Comparison of ENCODE assay signal across 27 cellular contexts in the genomic region with DNA sequence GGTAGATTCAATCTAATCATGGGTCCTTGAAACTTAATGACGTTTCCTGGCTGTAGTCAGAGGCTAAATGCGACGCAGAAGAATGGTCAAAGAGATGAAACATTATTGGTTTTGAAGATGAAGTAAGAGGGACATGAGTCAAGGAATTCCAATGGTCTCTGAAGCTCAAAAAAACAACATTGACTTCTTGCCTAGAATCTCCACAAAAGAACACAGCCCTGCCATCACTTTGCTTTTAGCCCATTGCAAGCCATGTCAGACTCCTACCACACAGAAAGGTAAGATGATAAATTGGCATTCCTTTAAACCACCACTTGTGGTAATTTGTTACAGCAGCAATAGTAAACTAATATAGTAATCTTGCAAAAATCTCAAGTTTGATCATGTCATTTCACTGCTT.
DNase-seq lines count a peak whose midpoint lies in the region; ATAC-seq, FAIRE-seq and TF ChIP-seq lines count a peak whose summit lies in the region.
"Had no signal": no experiment of that assay in that cellular context is flagged by ENCODE, and none has a peak within 500 bp of the region (broad histone marks: within the 10 kb centered on the region; RNA-seq: fewer than 3 reads in every experiment).

No MANE protein-coding gene starts in this region.

- H3K4me1 Mint-ChIP-seq in astrocyte (ENCODE audit: low read depth, unreplicated experiment) (no peaks in the 10 kb centered on the region), neural progenitor cell (no peaks in the 10 kb centered on the region)
- H3K4me1 Mint-ChIP-seq: CD14-positive monocyte had no signal

- no CpG with 5 or more reads among the region's 3 CpGs for WGBS in trophoblast cell (ENCODE audit: extremely low coverage, insufficient coverage, insufficient read length)

- H4K91ac ChIP-seq in trophoblast cell (ENCODE audit: low read depth, low read length) = no peak overlapping the region

- H2AK5ac ChIP-seq in trophoblast cell (ENCODE audit: low read length) = no peak overlapping the region

- H2AFZ ChIP-seq in astrocyte (ENCODE audit: low read depth, low read length) (no peak overlapping the region), trophoblast cell (ENCODE audit: insufficient read depth, low read length, poor library complexity) (no peak overlapping the region), neural progenitor cell (replicated peaks) (no peak overlapping the region)
- H2AFZ ChIP-seq: GM23248 had no signal

- H3F3A ChIP-seq in neural progenitor cell (ENCODE audit: low read depth) = no peaks in the 10 kb centered on the region

- no peak overlapping the region for H2BK5ac ChIP-seq in trophoblast cell (ENCODE audit: low read depth, low read length, poor library complexity)

- no peak overlapping the region for H3K4me2 ChIP-seq in astrocyte (ENCODE audit: low read length)
- H3K4me2 ChIP-seq in trophoblast cell (ENCODE audit: low read length) = no peak overlapping the region
- H3K4me2 ChIP-seq in neural progenitor cell = no peak overlapping the region
- H3K4me2 ChIP-seq: A549; BLaER1 treated with 17β-estradiol and CSF1 and Interleukin-3, amounts not matched to agents 10 nM and 100 nM had no signal

- H3K27ac ChIP-seq in astrocyte (ENCODE audit: low read depth, low read length) (no peak overlapping the region), trophoblast cell (ENCODE audit: low read depth, low read length) (no peak overlapping the region), neural progenitor cell (no peak overlapping the region)
- H3K27ac ChIP-seq: A549; BLaER1 treated with 17β-estradiol and CSF1 and Interleukin-3, amounts not matched to agents 10 nM and 100 nM; GM23248 had no signal

- no peak overlapping the region for H3K4ac ChIP-seq in trophoblast cell (ENCODE audit: low read depth, low read length)

- H2BK120ac ChIP-seq in trophoblast cell (ENCODE audit: insufficient read depth, low read length, poor library complexity) = no peak overlapping the region

- ATAC-seq in HG03378 (IDR thresholded peaks at IDR 0.05; ENCODE audit: unreplicated experiment) = no peak
- ATAC-seq: A549, GM12878 had no signal

- H4K12ac ChIP-seq in trophoblast cell (ENCODE audit: low read depth, low read length) = no peak overlapping the region

- TF ChIP-seq CTCF in astrocyte (IDR thresholded peaks at IDR 0.05; ENCODE audit: insufficient read depth, low read depth, low read length) = no peak
- no peak for TF ChIP-seq CTCF in neural progenitor cell (IDR thresholded peaks at IDR 0.05)

- no peaks in the 10 kb centered on the region for H3K36me3 Mint-ChIP-seq in astrocyte (ENCODE audit: low read depth, unreplicated experiment)
- no peaks in the 10 kb centered on the region for H3K36me3 Mint-ChIP-seq in neural progenitor cell
- H3K36me3 Mint-ChIP-seq: CD14-positive monocyte; CD8-positive, alpha-beta memory T cell had no signal

- FAIRE-seq in astrocyte (lab: Jason Lieb, UNC) = no peak
- FAIRE-seq: A549, D721Med, GM12878, GM19239, H1 had no signal

- H3K27me3 ChIP-seq in astrocyte (ENCODE audit: insufficient read depth, low read length) = no peaks in the 10 kb centered on the region
- no peaks in the 10 kb centered on the region for H3K27me3 ChIP-seq in trophoblast cell (ENCODE audit: insufficient read depth, low read length)
- H3K27me3 ChIP-seq in neural progenitor cell = no peaks in the 10 kb centered on the region
- H3K27me3 ChIP-seq: BE2C; BLaER1 treated with 17β-estradiol and CSF1 and Interleukin-3, amounts not matched to agents 10 nM and 100 nM had no signal

- H3K79me1 ChIP-seq in trophoblast cell (ENCODE audit: low read length) = no peaks in the 10 kb centered on the region

- H3K23ac ChIP-seq in trophoblast cell (ENCODE audit: low read length) = no peak overlapping the region

- no peak overlapping the region for H3K14ac ChIP-seq in trophoblast cell (ENCODE audit: low read length)

- H3K9me3 ChIP-seq in astrocyte (ENCODE audit: insufficient read depth, low read depth, low read length) (no peaks in the 10 kb centered on the region), trophoblast cell (ENCODE audit: insufficient read depth, low read depth, low read length) (no peaks in the 10 kb centered on the region), neural progenitor cell (ENCODE audit: low read depth) (no peaks in the 10 kb centered on the region)
- H3K9me3 ChIP-seq: A549; BE2C; BLaER1 treated with 17β-estradiol and CSF1 and Interleukin-3, amounts not matched to agents 10 nM and 100 nM had no signal

- H3K4me3 Mint-ChIP-seq in astrocyte (ENCODE audit: unreplicated experiment) = no peak overlapping the region
- no peak overlapping the region for H3K4me3 Mint-ChIP-seq in neural progenitor cell
- H3K4me3 Mint-ChIP-seq: CD14-positive monocyte; CD4-positive, alpha-beta T cell; CD8-positive, alpha-beta memory T cell had no signal

- H4K20me1 ChIP-seq in astrocyte (ENCODE audit: insufficient read depth, low read length) (no peaks in the 10 kb centered on the region), neural progenitor cell (ENCODE audit: low read depth) (no peaks in the 10 kb centered on the region)
- H4K20me1 ChIP-seq: BLaER1 treated with 17β-estradiol and CSF1 and Interleukin-3, amounts not matched to agents 10 nM and 100 nM had no signal

- H3K9me3 Mint-ChIP-seq in astrocyte (ENCODE audit: unreplicated experiment) = no peaks in the 10 kb centered on the region
- no peaks in the 10 kb centered on the region for H3K9me3 Mint-ChIP-seq in neural progenitor cell
- H3K9me3 Mint-ChIP-seq: CD4-positive, alpha-beta T cell; CD8-positive, alpha-beta memory T cell had no signal

- DNase-seq in astrocyte (ENCODE audit: low read depth) (peak; percentile 74), glomerular visceral epithelial cell (ENCODE audit: extremely low spot score) (peak; percentile 9), trophoblast cell (peak; percentile 12 to 47), middle frontal gyrus (ENCODE audit: extremely low spot score, low spot score) (no peak), neural progenitor cell (ENCODE audit: low spot score) (no peak), NK-92 (lab: John Stamatoyannopoulos, UW; ENCODE audit: unreplicated experiment) (no peak)
- DNase-seq: 8988T; ACHN; AML-193; BE2C; CD4-positive, alpha-beta T cell; CD8-positive, alpha-beta memory T cell; DMS 273 treated with DMSO at 0.1 percent for 48 hours; DMS79; EL; GDM1; GM23248; H7; HCEC 1CT had no signal

- H2BK12ac ChIP-seq in trophoblast cell (ENCODE audit: low read length) = no peak overlapping the region

- no peak overlapping the region for H3K27ac Mint-ChIP-seq in astrocyte (ENCODE audit: unreplicated experiment)
- no peak overlapping the region for H3K27ac Mint-ChIP-seq in neural progenitor cell
- H3K27ac Mint-ChIP-seq: CD14-positive monocyte; CD4-positive, alpha-beta T cell; CD8-positive, alpha-beta memory T cell had no signal

- H3K36me3 ChIP-seq in astrocyte (ENCODE audit: insufficient read depth, low read length) (no peaks in the 10 kb centered on the region), trophoblast cell (ENCODE audit: control insufficient read depth in 1 of 2, insufficient read depth in 2 of 2, low read length in 2 of 2) (no peaks in the 10 kb centered on the region), neural progenitor cell (no peaks in the 10 kb centered on the region)
- H3K36me3 ChIP-seq: BE2C; BLaER1 treated with 17β-estradiol and CSF1 and Interleukin-3, amounts not matched to agents 10 nM and 100 nM had no signal

- H3K79me2 ChIP-seq in astrocyte (ENCODE audit: insufficient read depth, low read length) (no peaks in the 10 kb centered on the region), trophoblast cell (ENCODE audit: control insufficient read depth, insufficient read depth, low read length, poor library complexity) (no peaks in the 10 kb centered on the region), neural progenitor cell (ENCODE audit: low read depth) (no peaks in the 10 kb centered on the region)

- H3K9ac ChIP-seq in astrocyte (ENCODE audit: low read length) (no peak overlapping the region), trophoblast cell (ENCODE audit: low read length) (no peak overlapping the region), neural progenitor cell (no peak overlapping the region)
- H3K9ac ChIP-seq: BLaER1 treated with 17β-estradiol and CSF1 and Interleukin-3, amounts not matched to agents 10 nM and 100 nM; GM23248 had no signal

- H3K27me3 Mint-ChIP-seq in astrocyte (ENCODE audit: low read depth, unreplicated experiment) (no peaks in the 10 kb centered on the region), neural progenitor cell (ENCODE audit: insufficient read depth, low read depth) (peaks cover 2% of the 10 kb centered on the region)
- H3K27me3 Mint-ChIP-seq: CD4-positive, alpha-beta T cell; CD8-positive, alpha-beta memory T cell had no signal

- H3K4me1 ChIP-seq in astrocyte (ENCODE audit: insufficient read depth, low read length) (no peaks in the 10 kb centered on the region), trophoblast cell (ENCODE audit: control insufficient read depth in 1 of 2, insufficient read depth in 2 of 2, low read length in 2 of 2) (no peaks in the 10 kb centered on the region), neural progenitor cell (no peaks in the 10 kb centered on the region)
- H3K4me1 ChIP-seq: A549; BE2C; BLaER1 treated with 17β-estradiol and CSF1 and Interleukin-3, amounts not matched to agents 10 nM and 100 nM had no signal

- no peak overlapping the region for H3K18ac ChIP-seq in trophoblast cell (ENCODE audit: low read length)

- H3K4me3 ChIP-seq in astrocyte (ENCODE audit: insufficient read depth, low read depth, low read length) (no peak overlapping the region), trophoblast cell (ENCODE audit: low read depth, low read length) (no peak overlapping the region), neural progenitor cell (no peak overlapping the region)
- H3K4me3 ChIP-seq: A549; BLaER1 treated with 17β-estradiol and CSF1 and Interleukin-3, amounts not matched to agents 10 nM and 100 nM; GM12878; GM23248 had no signal

- H4K8ac ChIP-seq in trophoblast cell (ENCODE audit: low read depth, low read length) = no peak overlapping the region

Comparison
In these comparisons a context has a peak if more than half of its experiments do, and no peak if none do; other contexts are left out.
1. DNase-seq: peak in astrocyte (single experiment), glomerular visceral epithelial cell (single experiment) and trophoblast cell (2 of 2); none in middle frontal gyrus (single experiment), neural progenitor cell (single experiment) and NK-92 (single experiment).